ENCODE assay signal across 24 cellular contexts in the genomic region with DNA sequence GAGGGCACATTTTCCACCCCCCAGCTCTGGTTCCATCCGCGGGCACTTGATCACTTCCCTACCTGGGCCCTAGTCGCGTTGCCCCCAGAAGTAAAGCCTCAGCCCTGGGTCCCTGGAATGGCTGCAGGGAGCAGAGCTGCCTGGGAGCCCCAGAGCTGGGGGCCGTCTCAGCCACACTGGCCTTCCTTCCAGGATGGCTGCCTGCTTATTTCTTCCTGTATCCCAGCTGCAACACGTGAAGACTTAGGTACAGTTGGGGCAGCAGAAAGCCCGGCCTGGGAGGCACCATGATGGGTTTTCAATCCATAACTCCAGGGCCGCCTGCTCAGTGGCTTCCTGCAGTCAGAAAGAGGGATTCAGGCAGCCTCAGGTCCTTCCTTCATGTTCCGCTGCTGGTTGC.
"Had no signal": no experiment of that assay in that cellular context is flagged by ENCODE, and none has a peak within 500 bp of the region (broad histone marks: within the 10 kb centered on the region; RNA-seq: fewer than 3 reads in every experiment).

No MANE protein-coding gene starts in this region.

- H3K4me1 ChIP-seq: colonic mucosa, esophagus muscularis mucosa, foreskin keratinocyte, gastroesophageal sphincter, heart left ventricle, left lung, prostate gland, sigmoid colon, stomach, thyroid gland had no signal

- ATAC-seq: foreskin keratinocyte; gastroesophageal sphincter; heart left ventricle; left lung; naive thymus-derived CD8-positive, alpha-beta T cell; right cardiac atrium; stimulated activated effector memory CD8-positive, alpha-beta T cell treated with anti-CD3 and anti-CD28 coated beads, Interleukin-12 subunit alpha, Interleukin-12 subunit beta, amount 100 ng/mL, for 72 hours had no signal

- H3K36me3 Mint-ChIP-seq: naive thymus-derived CD8-positive, alpha-beta T cell; stimulated activated effector memory CD8-positive, alpha-beta T cell treated with anti-CD3 and anti-CD28 coated beads, Interleukin-12 subunit alpha, Interleukin-12 subunit beta, amount 100 ng/mL, for 72 hours had no signal

- H3K36me3 ChIP-seq: colonic mucosa, esophagus muscularis mucosa, gastroesophageal sphincter, heart left ventricle, left lung, prostate gland, sigmoid colon, stomach, thyroid gland had no signal

- H3K9me3 Mint-ChIP-seq: naive thymus-derived CD8-positive, alpha-beta T cell had no signal

- H3K27me3 ChIP-seq: colonic mucosa, foreskin keratinocyte, heart left ventricle, hepatocyte, left lung, sigmoid colon, stomach, thyroid gland had no signal

- H3K4me3 Mint-ChIP-seq: naive thymus-derived CD8-positive, alpha-beta T cell; stimulated activated effector memory CD8-positive, alpha-beta T cell treated with anti-CD3 and anti-CD28 coated beads, Interleukin-12 subunit alpha, Interleukin-12 subunit beta, amount 100 ng/mL, for 72 hours had no signal

- H3K4me2 ChIP-seq: hepatocyte had no signal

- H3K27ac ChIP-seq: colonic mucosa, esophagus muscularis mucosa, foreskin keratinocyte, gastroesophageal sphincter, heart left ventricle, hepatocyte, left lung, prostate gland, sigmoid colon, stomach, thyroid gland had no signal

- H3K9me3 ChIP-seq: colonic mucosa, esophagus muscularis mucosa, heart left ventricle, left lung, prostate gland, sigmoid colon, stomach, thyroid gland had no signal

- H3K4me3 ChIP-seq: colonic mucosa, esophagus muscularis mucosa, gastroesophageal sphincter, heart left ventricle, hepatocyte, left lung, prostate gland, sigmoid colon, stomach, thyroid gland had no signal

- H3K27ac Mint-ChIP-seq: naive thymus-derived CD8-positive, alpha-beta T cell; stimulated activated effector memory CD8-positive, alpha-beta T cell treated with anti-CD3 and anti-CD28 coated beads, Interleukin-12 subunit alpha, Interleukin-12 subunit beta, amount 100 ng/mL, for 72 hours had no signal

- DNase-seq: central memory CD4-positive, alpha-beta T cell; colonic mucosa; dermis blood vessel endothelial cell; effector memory CD4-positive, alpha-beta T cell; foreskin keratinocyte; heart left ventricle; left lung; mammary epithelial cell; mesendoderm; midbrain; naive thymus-derived CD8-positive, alpha-beta T cell; right cardiac atrium; sigmoid colon; stimulated activated CD4-positive, alpha-beta T cell treated with anti-CD3 and anti-CD28 coated beads, Interleukin-2, amount 100 ng/mL, for 24 hours; stimulated activated CD4-positive, alpha-beta T cell treated with anti-CD3 and anti-CD28 coated beads, Interleukin-4, amount 100 ng/mL, for 24 hours; stimulated activated naive CD4-positive, alpha-beta T cell treated with Interleukin-2 at 50 U/mL for 16 hours; stomach; thyroid gland; trophoblast cell had no signal

- H3K4me1 Mint-ChIP-seq: stimulated activated effector memory CD8-positive, alpha-beta T cell treated with anti-CD3 and anti-CD28 coated beads, Interleukin-12 subunit alpha, Interleukin-12 subunit beta, amount 100 ng/mL, for 72 hours had no signal
